In genomic region chr1:209827384-209828261, GRCh38 we compare ENCODE assay signal across 8 cellular contexts. TPM values are rescaled to one million over a fixed set of nuclear protein-coding genes. Genes with fewer than 3 reads are reported as not detected.
DNase-seq lines count a peak whose midpoint lies in the region; ATAC-seq and TF ChIP-seq lines count a peak whose summit lies in the region.

Gene UTP25 (plus strand): TSS chr1:209827972. CDS start chr1:209828064, 92 bp downstream.

- H3K27ac Mint-ChIP-seq in type B pancreatic cell, result peak within 1 kb of the TSS; percentile 95

- H3K9me3 Mint-ChIP-seq in type B pancreatic cell, result peaks cover 5% of the 10 kb centered on the region

- no peak within 1 kb of the TSS for H2AK5ac ChIP-seq in trophoblast cell (ENCODE audit: low read length)

- TF ChIP-seq CTCF in GM12874 (IDR thresholded peaks at IDR 0.05; ENCODE audit: insufficient read depth, low read depth, low read length) (peak; percentile 74), type B pancreatic cell (conservative IDR thresholded peaks at IDR 0.05) (peak; percentile 77)

- H3K79me1 ChIP-seq in trophoblast cell (ENCODE audit: low read length), result peaks cover 6% of the 10 kb centered on the region

- peaks cover 0 to 2% of the 10 kb centered on the region in 2 experiments for H3K4me1 ChIP-seq in trophoblast cell (ENCODE audit: control insufficient read depth in 1 of 2, insufficient read depth in 2 of 2, low read length in 2 of 2)

- peak within 1 kb of the TSS; percentile 85 for H3K4me2 ChIP-seq in trophoblast cell (ENCODE audit: low read length)

- H3K23ac ChIP-seq in trophoblast cell (ENCODE audit: low read length), result no peak within 1 kb of the TSS

- peak within 1 kb of the TSS; percentile 80 for H3K4ac ChIP-seq in trophoblast cell (ENCODE audit: low read depth, low read length)

- no peak within 1 kb of the TSS for H2BK120ac ChIP-seq in trophoblast cell (ENCODE audit: insufficient read depth, low read length, poor library complexity)

- H3K36me3 Mint-ChIP-seq in type B pancreatic cell, result peaks cover 3% of the 10 kb centered on the region

- no peaks in the 10 kb centered on the region for H3K9me3 ChIP-seq in trophoblast cell (ENCODE audit: insufficient read depth, low read depth, low read length)

- H2BK5ac ChIP-seq in trophoblast cell (ENCODE audit: low read depth, low read length, poor library complexity), result peak within 1 kb of the TSS; percentile 68

- peak; percentile 93 to 98 (median 94) for DNase-seq in NCI-H1417 (lab: John Stamatoyannopoulos, UW)
- peak; percentile 67 to 88 for DNase-seq in SW 1271 (lab: John Stamatoyannopoulos, UW)
- peak; percentile 75 for DNase-seq in activated naive CD8-positive, alpha-beta T cell treated with anti-CD3 and anti-CD28 coated beads, Interleukin-2, amount 50 U/mL, for 16 hours (ENCODE audit: low read depth, low spot score)
- peak; percentile 96 for DNase-seq in cardiac septum (ENCODE audit: low spot score)
- DNase-seq in trophoblast cell, result peak; percentile 97 to 100
- peak; percentile 91 for DNase-seq in type B pancreatic cell (ENCODE audit: extremely low spot score, unreplicated experiment)

- ATAC-seq in HG02763 (IDR thresholded peaks at IDR 0.05; ENCODE audit: unreplicated experiment), result peak; percentile 90

- H3K18ac ChIP-seq in trophoblast cell (ENCODE audit: low read length), result peak within 1 kb of the TSS; percentile 27

- WGBS in trophoblast cell (ENCODE audit: extremely low coverage, insufficient coverage, insufficient read length), result no CpG with 5 or more reads among the region's 51 CpGs

- H4K91ac ChIP-seq in trophoblast cell (ENCODE audit: low read depth, low read length), result peak within 1 kb of the TSS; percentile 67

- H3K9ac ChIP-seq in trophoblast cell (ENCODE audit: low read length), result peak within 1 kb of the TSS; percentile 82

- H2AFZ ChIP-seq in trophoblast cell (ENCODE audit: insufficient read depth, low read length, poor library complexity), result peak within 1 kb of the TSS; percentile 96

- H3K14ac ChIP-seq in trophoblast cell (ENCODE audit: low read length), result peak within 1 kb of the TSS; percentile 65

- H3K27me3 ChIP-seq in trophoblast cell (ENCODE audit: insufficient read depth, low read length), result no peaks in the 10 kb centered on the region

- peak within 1 kb of the TSS; percentile 7 for H3K27ac ChIP-seq in trophoblast cell (ENCODE audit: low read depth, low read length)

- H2BK12ac ChIP-seq in trophoblast cell (ENCODE audit: low read length), result no peak within 1 kb of the TSS

- peak within 1 kb of the TSS; percentile 72 for H3K4me3 ChIP-seq in trophoblast cell (ENCODE audit: low read depth, low read length)

- H3K4me1 Mint-ChIP-seq in type B pancreatic cell (ENCODE audit: unreplicated experiment), result peaks cover 46% of the 10 kb centered on the region

- H3K4me3 Mint-ChIP-seq in type B pancreatic cell, result peak within 1 kb of the TSS; percentile 96

- peaks cover 3% of the 10 kb centered on the region for H3K79me2 ChIP-seq in trophoblast cell (ENCODE audit: control insufficient read depth, insufficient read depth, low read length, poor library complexity)

- H4K12ac ChIP-seq in trophoblast cell (ENCODE audit: low read depth, low read length), result peak within 1 kb of the TSS; percentile 74

- peaks cover 3% of the 10 kb centered on the region for H3K27me3 Mint-ChIP-seq in type B pancreatic cell

- intact Hi-C loops in cardiac septum (cut with DNase I), result loop anchor here (1.0 to 10.0 kb wide), 3 partner anchors 43 to 253 kb away; partner anchors contain the start of gene C1orf74

- H4K8ac ChIP-seq in trophoblast cell (ENCODE audit: low read depth, low read length), result peak within 1 kb of the TSS; percentile 87

- peaks cover 3 to 4% of the 10 kb centered on the region in 2 experiments for H3K36me3 ChIP-seq in trophoblast cell (ENCODE audit: control insufficient read depth in 1 of 2, insufficient read depth in 2 of 2, low read length in 2 of 2)

RNA-seq across cellular contexts. Expression of gene UTP25, which starts in this region (rescaled TPM):
- total RNA-seq in cardiac septum, result 4.1 TPM
- polyA plus RNA-seq in trophoblast cell (2013), result 2.8 TPM in 2 replicates
- 8.4 and 9.4 TPM in 2 replicates for total RNA-seq in type B pancreatic cell (ENCODE audit: low replicate concordance)

Comparison
In these comparisons a context has a peak if more than half of its experiments do, and no peak if none do; other contexts are left out.
1. Peak in every context shown above with its lines: DNase-seq, ATAC-seq, H3K4me3 ChIP-seq and H3K27ac ChIP-seq.